Comparison of ENCODE assay signal across 17 cellular contexts in genomic region chr5:95734156-95734555, GRCh38. TPM values are rescaled to one million over a fixed set of nuclear protein-coding genes. Genes with fewer than 3 reads are reported as not detected.
DNase-seq lines count a peak whose midpoint lies in the region; ATAC-seq, FAIRE-seq and TF ChIP-seq lines count a peak whose summit lies in the region.
"Had no signal": no experiment of that assay in that cellular context is flagged by ENCODE, and none has a peak within 500 bp of the region (broad histone marks: within the 10 kb centered on the region; RNA-seq: fewer than 3 reads in every experiment).

No MANE protein-coding gene starts in this region.

- no peaks in the 10 kb centered on the region for H3K27me3 ChIP-seq in astrocyte (ENCODE audit: insufficient read depth, low read length)
- H3K27me3 ChIP-seq in heart left ventricle: no peaks in the 10 kb centered on the region
- H3K27me3 ChIP-seq in psoas muscle (ENCODE audit: insufficient read depth in 3 of 3, low read length in 2 of 3): no peaks in the 10 kb centered on the region
- H3K27me3 ChIP-seq: tibial artery had no signal

- intact Hi-C loops in heart left ventricle (cut with DNase I) (loop anchor here in 7 of 10 donors (5.0 kb wide), 5 partner anchors 38 to 113 kb away; partner anchors contain the start of gene RFESD (in 3 of the 7)), psoas muscle (cut with DNase I) (loop anchor here (5.0 kb wide), 3 partner anchors 67 to 113 kb away; partner anchors contain the start of gene RFESD (in 1 of the 2))

- H3K27me3 Mint-ChIP-seq in astrocyte (ENCODE audit: low read depth, unreplicated experiment): no peaks in the 10 kb centered on the region

- peak overlapping the region; percentile 4 for H3K4me3 ChIP-seq in AG09309 (ENCODE audit: control insufficient read depth, low read depth, low read length)
- H3K4me3 ChIP-seq in astrocyte (ENCODE audit: insufficient read depth, low read depth, low read length): peak overlapping the region; percentile 94
- peak overlapping the region in 11 of 12 donors; percentile 13 to 96 (median 76) for H3K4me3 ChIP-seq in heart left ventricle
- peak overlapping the region; percentile 90 for H3K4me3 ChIP-seq in psoas muscle

- peaks cover 15% of the 10 kb centered on the region for H3K36me3 Mint-ChIP-seq in astrocyte (ENCODE audit: low read depth, unreplicated experiment)

- peak overlapping the region; percentile 31 for H3K27ac Mint-ChIP-seq in astrocyte (ENCODE audit: unreplicated experiment)

- WGBS in heart left ventricle, 4 donors: 23 to 36% (median 30%) methylated on average over 2 of the region's 2 CpGs
- WGBS in psoas muscle, 3 donors: 20 to 36% (median 28%) methylated on average over 2 of the region's 2 CpGs

- H3K4me3 Mint-ChIP-seq in astrocyte (ENCODE audit: unreplicated experiment): peak overlapping the region; percentile 63

- peaks cover 31% of the 10 kb centered on the region for H3K4me1 Mint-ChIP-seq in astrocyte (ENCODE audit: low read depth, unreplicated experiment)

- H3K79me2 ChIP-seq in astrocyte (ENCODE audit: insufficient read depth, low read length): peaks cover 77% of the 10 kb centered on the region

- peaks cover 14% of the 10 kb centered on the region for H3K4me1 ChIP-seq in astrocyte (ENCODE audit: insufficient read depth, low read length)
- peaks cover 0 to 70% (median 38%) of the 10 kb centered on the region in 12 donors for H3K4me1 ChIP-seq in heart left ventricle
- H3K4me1 ChIP-seq in psoas muscle: peaks cover 51% of the 10 kb centered on the region

- TF ChIP-seq POLR2A in heart left ventricle (IDR thresholded peaks at IDR 0.05): no peak

- no peak overlapping the region for H3K27ac ChIP-seq in astrocyte (ENCODE audit: low read depth, low read length)
- H3K27ac ChIP-seq in heart left ventricle: peak overlapping the region; percentile 54 to 98 (median 93)
- peak overlapping the region; percentile 94 for H3K27ac ChIP-seq in psoas muscle
- H3K27ac ChIP-seq: epithelial cell of prostate had no signal

- H3K36me3 ChIP-seq in astrocyte (ENCODE audit: insufficient read depth, low read length): peaks cover 21% of the 10 kb centered on the region
- H3K36me3 ChIP-seq in heart left ventricle: peaks cover 0 to 29% (median 10%) of the 10 kb centered on the region in 9 donors
- H3K36me3 ChIP-seq in psoas muscle (ENCODE audit: insufficient read depth in 1 of 2, low read depth in 1 of 2): peaks cover 0 to 33% of the 10 kb centered on the region in 2 donors

- H3K9me3 ChIP-seq in astrocyte (ENCODE audit: insufficient read depth, low read depth, low read length): no peaks in the 10 kb centered on the region
- H3K9me3 ChIP-seq in heart left ventricle: no peaks in the 10 kb centered on the region
- H3K9me3 ChIP-seq in psoas muscle: no peaks in the 10 kb centered on the region
- H3K9me3 ChIP-seq: tibial artery had no signal

- peaks cover 1% of the 10 kb centered on the region for H3K9me3 Mint-ChIP-seq in astrocyte (ENCODE audit: unreplicated experiment)
- H3K9me3 Mint-ChIP-seq: immature natural killer cell had no signal

- no peak for DNase-seq in AG09309 (ENCODE audit: low read depth)
- no peak for DNase-seq in astrocyte (ENCODE audit: low read depth)
- DNase-seq in heart left ventricle: no peak
- DNase-seq in psoas muscle: no peak
- no peak for DNase-seq in cortex of kidney (lab: John Stamatoyannopoulos, UW)
- no peak for DNase-seq in hippocampal formation (lab: John Stamatoyannopoulos, UW)
- DNase-seq: activated CD8-positive, alpha-beta memory T cell treated with anti-CD3 and anti-CD28 coated beads, Interleukin-2, amount 50 U/mL, for 4 hours; AML-193; immature natural killer cell; NCI-H1092; NCI-H526 treated with DMSO at 0.1 percent for 48 hours; SIG-M5; tibial artery had no signal

- TF ChIP-seq CTCF in AG09309 (IDR thresholded peaks at IDR 0.05; ENCODE audit: control insufficient read depth, insufficient read depth, low read depth, low read length, missing control alignments) (no peak), astrocyte (IDR thresholded peaks at IDR 0.05; ENCODE audit: insufficient read depth, low read depth, low read length) (no peak), heart left ventricle (IDR thresholded peaks at IDR 0.05) (no peak), psoas muscle (IDR thresholded peaks at IDR 0.05) (no peak)

- H3K9ac ChIP-seq in astrocyte (ENCODE audit: low read length): peak overlapping the region; percentile 51

- peak overlapping the region; percentile 90 for H3K4me2 ChIP-seq in astrocyte (ENCODE audit: low read length)

- peaks cover 21% of the 10 kb centered on the region for H4K20me1 ChIP-seq in astrocyte (ENCODE audit: insufficient read depth, low read length)

- no peak for ATAC-seq in heart left ventricle
- no peak for ATAC-seq in psoas muscle
- no peak for ATAC-seq in GM21576 (IDR thresholded peaks at IDR 0.05; ENCODE audit: unreplicated experiment)
- ATAC-seq in HG03457 (IDR thresholded peaks at IDR 0.05; ENCODE audit: unreplicated experiment): no peak

- no peak overlapping the region for H2AFZ ChIP-seq in astrocyte (ENCODE audit: low read depth, low read length)

- FAIRE-seq in astrocyte (lab: Jason Lieb, UNC): no peak

RNA-seq across cellular contexts. Expression of gene RHOBTB3, which starts 3.0 kb away (rescaled TPM):
- total RNA-seq in astrocyte: 65.7 and 73.8 TPM in 2 replicates
- 100 to 1,000 TPM in 2 of 9 donors, 10 to 100 TPM in 7; 62.9 to 116 (median 86.7) TPM for total RNA-seq in heart left ventricle
- polyA plus RNA-seq in heart left ventricle: 10 to 100 TPM; 24.3 to 30.2 TPM
- 10 to 100 TPM; 44.0 to 86.0 (median 62.8) TPM for total RNA-seq in psoas muscle
- 10 to 100 TPM; 19.0 to 53.2 (median 21.4) TPM for polyA plus RNA-seq in psoas muscle

RNA-seq across cellular contexts. Expression of gene SPATA9, which starts 51.4 kb away (rescaled TPM):
- total RNA-seq in astrocyte (0.26 and 0.98 TPM in 2 replicates), heart left ventricle (under 1 TPM in 2 of 9 donors, not detected in 7; 0.79 to 0.99 TPM), psoas muscle (under 1 TPM in 1 of 4 donors, not detected in 3; 0.22 TPM)
- polyA plus RNA-seq in heart left ventricle (under 1 TPM; 0.17 to 0.27 TPM), psoas muscle (under 1 TPM in 2 of 3 donors, not detected in 1; 0.22 to 0.53 TPM)
- total RNA-seq: G401 had no signal

Comparison
In these comparisons a context has a peak if more than half of its experiments do, and no peak if none do; other contexts are left out.
1. H3K4me3 ChIP-seq: peak in every context shown above with its lines; median percentile 94 in astrocyte; 90 in psoas muscle; 76 in heart left ventricle; 4 in AG09309.